In the genomic region with DNA sequence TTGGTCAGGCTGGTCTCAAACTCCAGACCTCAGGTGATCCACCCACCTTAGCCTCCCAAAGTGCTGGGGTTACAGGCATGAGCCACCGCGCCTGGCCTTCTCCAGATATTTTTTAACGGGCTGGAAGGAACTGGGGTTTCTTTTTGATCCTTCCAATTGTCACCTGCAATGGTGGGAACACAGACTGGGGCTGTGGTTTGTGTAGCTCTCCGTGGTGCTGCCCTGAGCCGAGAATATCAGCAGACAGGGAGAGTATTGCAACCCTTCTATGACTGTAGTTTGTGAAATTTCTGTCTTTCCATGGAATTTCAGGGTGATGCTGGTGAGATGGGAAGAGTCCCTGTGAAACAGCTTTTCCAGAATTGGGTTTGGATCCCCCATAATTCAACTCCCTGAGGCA, we compare ENCODE assay signal across 2 cellular contexts.
TF ChIP-seq lines count a peak whose summit lies in the region.

No MANE protein-coding gene starts in this region.

TF ChIP-seq in SK-N-SH, 30 proteins besides CTCF, POLR2A, EP300 and RAD21:
- TF ChIP-seq, protein P1, sequence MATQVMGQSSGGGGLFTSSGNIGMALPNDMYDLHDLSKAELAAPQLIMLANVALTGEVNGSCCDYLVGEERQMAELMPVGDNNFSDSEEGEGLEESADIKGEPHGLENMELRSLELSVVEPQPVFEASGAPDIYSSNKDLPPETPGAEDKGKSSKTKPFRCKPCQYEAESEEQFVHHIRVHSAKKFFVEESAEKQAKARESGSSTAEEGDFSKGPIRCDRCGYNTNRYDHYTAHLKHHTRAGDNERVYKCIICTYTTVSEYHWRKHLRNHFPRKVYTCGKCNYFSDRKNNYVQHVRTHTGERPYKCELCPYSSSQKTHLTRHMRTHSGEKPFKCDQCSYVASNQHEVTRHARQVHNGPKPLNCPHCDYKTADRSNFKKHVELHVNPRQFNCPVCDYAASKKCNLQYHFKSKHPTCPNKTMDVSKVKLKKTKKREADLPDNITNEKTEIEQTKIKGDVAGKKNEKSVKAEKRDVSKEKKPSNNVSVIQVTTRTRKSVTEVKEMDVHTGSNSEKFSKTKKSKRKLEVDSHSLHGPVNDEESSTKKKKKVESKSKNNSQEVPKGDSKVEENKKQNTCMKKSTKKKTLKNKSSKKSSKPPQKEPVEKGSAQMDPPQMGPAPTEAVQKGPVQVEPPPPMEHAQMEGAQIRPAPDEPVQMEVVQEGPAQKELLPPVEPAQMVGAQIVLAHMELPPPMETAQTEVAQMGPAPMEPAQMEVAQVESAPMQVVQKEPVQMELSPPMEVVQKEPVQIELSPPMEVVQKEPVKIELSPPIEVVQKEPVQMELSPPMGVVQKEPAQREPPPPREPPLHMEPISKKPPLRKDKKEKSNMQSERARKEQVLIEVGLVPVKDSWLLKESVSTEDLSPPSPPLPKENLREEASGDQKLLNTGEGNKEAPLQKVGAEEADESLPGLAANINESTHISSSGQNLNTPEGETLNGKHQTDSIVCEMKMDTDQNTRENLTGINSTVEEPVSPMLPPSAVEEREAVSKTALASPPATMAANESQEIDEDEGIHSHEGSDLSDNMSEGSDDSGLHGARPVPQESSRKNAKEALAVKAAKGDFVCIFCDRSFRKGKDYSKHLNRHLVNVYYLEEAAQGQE (IDR thresholded peaks at IDR 0.05; ENCODE audit: low read depth, low read length): peak; percentile 89
- TF ChIP-seq JUND (IDR thresholded peaks at IDR 0.05): no peak

TF ChIP-seq in SK-N-SH treated with all-trans-retinoic acid at 6 μM for 48 hours, 23 proteins besides CTCF, POLR2A, EP300 and RAD21 (continued from another document):
- TF ChIP-seq ZNF70 (CRISPR knock-in tag; IDR thresholded peaks at IDR 0.05) (no peak), RARB (CRISPR knock-in tag; IDR thresholded peaks at IDR 0.05) (no peak), ZNF565 (CRISPR knock-in tag; conservative IDR thresholded peaks at IDR 0.05; ENCODE audit: low read depth) (no peak), ZFP3 (CRISPR knock-in tag; IDR thresholded peaks at IDR 0.05) (no peak), TCF4 (CRISPR knock-in tag; IDR thresholded peaks at IDR 0.05; ENCODE audit: borderline replicate concordance) (no peak), ISL1 (CRISPR knock-in tag; IDR thresholded peaks at IDR 0.05) (no peak)
- TF ChIP-seq, protein P2, sequence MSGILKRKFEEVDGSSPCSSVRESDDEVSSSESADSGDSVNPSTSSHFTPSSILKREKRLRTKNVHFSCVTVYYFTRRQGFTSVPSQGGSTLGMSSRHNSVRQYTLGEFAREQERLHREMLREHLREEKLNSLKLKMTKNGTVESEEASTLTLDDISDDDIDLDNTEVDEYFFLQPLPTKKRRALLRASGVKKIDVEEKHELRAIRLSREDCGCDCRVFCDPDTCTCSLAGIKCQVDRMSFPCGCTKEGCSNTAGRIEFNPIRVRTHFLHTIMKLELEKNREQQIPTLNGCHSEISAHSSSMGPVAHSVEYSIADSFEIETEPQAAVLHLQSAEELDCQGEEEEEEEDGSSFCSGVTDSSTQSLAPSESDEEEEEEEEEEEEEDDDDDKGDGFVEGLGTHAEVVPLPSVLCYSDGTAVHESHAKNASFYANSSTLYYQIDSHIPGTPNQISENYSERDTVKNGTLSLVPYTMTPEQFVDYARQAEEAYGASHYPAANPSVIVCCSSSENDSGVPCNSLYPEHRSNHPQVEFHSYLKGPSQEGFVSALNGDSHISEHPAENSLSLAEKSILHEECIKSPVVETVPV (CRISPR knock-in tag; IDR thresholded peaks at IDR 0.05): no peak
